In genomic region chr20:61281286-61281795, GRCh38 we compare ENCODE assay signal across 37 cellular contexts. TPM values are rescaled to one million over a fixed set of nuclear protein-coding genes. Genes with fewer than 3 reads are reported as not detected.
"Had no signal": no experiment of that assay in that cellular context is flagged by ENCODE, and none has a peak within 500 bp of the region (broad histone marks: within the 10 kb centered on the region; RNA-seq: fewer than 3 reads in every experiment).

No MANE protein-coding gene starts in this region.

- H3K4me1 ChIP-seq: adrenal gland, body of pancreas, breast epithelium had no signal

- H3K9me3 ChIP-seq: adrenal gland, body of pancreas had no signal

- ATAC-seq: activated CD8-positive, alpha-beta T cell treated with anti-CD3 and anti-CD28 coated beads for 36 hours; activated naive CD4-positive, alpha-beta T cell treated with anti-CD3 and anti-CD28 coated beads, Interleukin-2, amount 50 U/mL, for 72 hours; activated T-cell treated with anti-CD3 and anti-CD28 coated beads, Interleukin-2, amount 50 U/mL, for 4 hours; activated T-cell treated with anti-CD3 and anti-CD28 coated beads, Interleukin-2, amount 50 U/mL, for 72 hours; activated T-helper 17 cell treated with anti-CD3 and anti-CD28 coated beads, Interleukin-2, amount 50 U/mL, for 72 hours; body of pancreas had no signal

- H3K27ac ChIP-seq: adrenal gland, body of pancreas, brain microvascular endothelial cell, breast epithelium, cardiac muscle cell, VCaP had no signal

- FAIRE-seq: astrocyte, TTC549 had no signal

- H3K36me3 ChIP-seq: adrenal gland, brain microvascular endothelial cell, breast epithelium, cardiac muscle cell had no signal

- DNase-seq: activated B cell treated with CpG ODN at 0.5 μM for 24 hours; activated CD4-positive, alpha-beta memory T cell treated with anti-CD3 and anti-CD28 coated beads for 36 hours; activated CD4-positive, alpha-beta T cell treated with anti-CD3 and anti-CD28 coated beads for 4 hours; activated CD4-positive, alpha-beta T cell treated with anti-CD3 and anti-CD28 coated beads, Interleukin-2, amount 10 ng/mL, durations not matched to agents 24 days and 14 days; activated CD4-positive, alpha-beta T cell treated with anti-CD3 and anti-CD28 coated beads, Interleukin-2, amount 50 U/mL, for 1 hour; activated CD4-positive, alpha-beta T cell treated with anti-CD3 and anti-CD28 coated beads, Interleukin-2, amount 50 U/mL, for 4 hours; activated CD4-positive, CD25-positive, alpha-beta regulatory T cell treated with anti-CD3 and anti-CD28 coated beads, Interleukin-2, amount 50 U/mL, for 72 hours; activated CD8-positive, alpha-beta memory T cell treated with anti-CD3 and anti-CD28 coated beads, Interleukin-2, amount 50 U/mL, for 4 hours; activated CD8-positive, alpha-beta T cell treated with anti-CD3 and anti-CD28 coated beads for 36 hours; activated effector memory CD4-positive, alpha-beta T cell treated with anti-CD3 and anti-CD28 coated beads, Interleukin-2, amount 50 U/mL, for 16 hours; activated gamma-delta T cell treated with Interleukin-2 at 50 U/mL for 16 hours; activated naive CD4-positive, alpha-beta T cell; activated naive CD4-positive, alpha-beta T cell treated with anti-CD3 and anti-CD28 coated beads for 36 hours; activated naive CD4-positive, alpha-beta T cell treated with anti-CD3 and anti-CD28 coated beads, Interleukin-2, amount 50 U/mL, for 16 hours; activated naive CD8-positive, alpha-beta T cell treated with anti-CD3 and anti-CD28 coated beads for 36 hours; activated T-cell treated with anti-CD3 and anti-CD28 coated beads for 4 hours; activated T-cell treated with anti-CD3 and anti-CD28 coated beads, Interleukin-2, amount 50 U/mL, for 1 hour; activated T-cell treated with anti-CD3 and anti-CD28 coated beads, Interleukin-2, amount 50 U/mL, for 4 hours; activated T-cell treated with anti-CD3 and anti-CD28 coated beads, Interleukin-2, amount 50 U/mL, for 72 hours; adrenal gland; amniotic stem cell; body of pancreas; brain microvascular endothelial cell; caudate nucleus; T-helper 1 cell; T-helper 2 cell; T-helper 9 cell had no signal

- H3K27me3 ChIP-seq: body of pancreas, brain microvascular endothelial cell, cardiac muscle cell had no signal

- H3K4me3 ChIP-seq: adrenal gland, body of pancreas, breast epithelium, cardiac muscle cell had no signal

RNA-seq across cellular contexts. Expression of gene CDH4, which starts 29.3 kb away (rescaled TPM):
- total RNA-seq: activated B cell treated with CpG ODN at 0.5 μM for 24 hours; activated CD4-positive, alpha-beta T cell treated with anti-CD3 and anti-CD28 coated beads, Interleukin-2, amount 10 ng/mL, durations not matched to agents 24 days and 14 days; activated CD8-positive, alpha-beta memory T cell treated with anti-CD3 and anti-CD28 coated beads for 36 hours; activated T-helper 1 cell treated with anti-CD3 and anti-CD28 coated beads, Interleukin-12 subunit alpha, Interleukin-12 subunit beta, Interleukin-2, Interleukin-4 antibody, amounts not matched to agents 30 ng/mL and 10 ng/mL and 1 ng/mL, durations not matched to agents 14 hours and 24 hours and 36 hours had no signal
- polyA plus RNA-seq: aorta had no signal
